2 cellular contexts compared by ENCODE assay signal in the genomic region with DNA sequence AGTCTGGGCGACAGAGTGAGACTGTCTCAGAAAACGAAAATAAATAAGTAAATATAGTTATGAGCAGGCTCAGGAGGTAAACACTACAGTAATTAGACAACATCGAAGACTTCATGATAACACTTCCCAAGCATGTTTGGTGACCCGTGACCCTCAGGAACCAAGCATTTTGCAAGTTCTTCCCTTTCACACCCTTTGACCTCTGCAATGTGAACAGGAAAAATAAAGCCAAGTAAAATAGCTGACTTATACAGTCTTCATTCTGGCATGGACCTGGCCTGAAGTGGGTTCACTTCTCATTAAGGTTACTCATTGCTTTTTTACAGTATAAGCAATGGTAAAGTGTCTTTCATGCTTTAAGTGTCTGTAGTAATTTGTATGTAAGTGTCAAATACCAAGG.
TF ChIP-seq lines count a peak whose summit lies in the region.

No MANE protein-coding gene starts in this region.

TF ChIP-seq in liver, 16 proteins besides CTCF, POLR2A, EP300 and RAD21 (continued from another document):
- TF ChIP-seq ZBTB33 (IDR thresholded peaks at IDR 0.05): no peak
- TF ChIP-seq JUND (IDR thresholded peaks at IDR 0.05): no peak
- TF ChIP-seq GABPA (IDR thresholded peaks at IDR 0.05 in 1 of 2, conservative IDR thresholded peaks at IDR 0.05 in 1 of 2): no peak
- TF ChIP-seq HNF4G (IDR thresholded peaks at IDR 0.05): no peak
- TF ChIP-seq EGR1 (IDR thresholded peaks at IDR 0.05; ENCODE audit: low read depth in 2 of 2): no peak
- TF ChIP-seq YY1 (IDR thresholded peaks at IDR 0.05): no peak
- TF ChIP-seq TAF1 (conservative IDR thresholded peaks at IDR 0.05): no peak
- peak; percentile 32 for TF ChIP-seq SP1 (IDR thresholded peaks at IDR 0.05)
- TF ChIP-seq NR2F2 (IDR thresholded peaks at IDR 0.05): peak; percentile 92
- no peak for TF ChIP-seq FOXA1 (IDR thresholded peaks at IDR 0.05)
- TF ChIP-seq, protein P1, sequence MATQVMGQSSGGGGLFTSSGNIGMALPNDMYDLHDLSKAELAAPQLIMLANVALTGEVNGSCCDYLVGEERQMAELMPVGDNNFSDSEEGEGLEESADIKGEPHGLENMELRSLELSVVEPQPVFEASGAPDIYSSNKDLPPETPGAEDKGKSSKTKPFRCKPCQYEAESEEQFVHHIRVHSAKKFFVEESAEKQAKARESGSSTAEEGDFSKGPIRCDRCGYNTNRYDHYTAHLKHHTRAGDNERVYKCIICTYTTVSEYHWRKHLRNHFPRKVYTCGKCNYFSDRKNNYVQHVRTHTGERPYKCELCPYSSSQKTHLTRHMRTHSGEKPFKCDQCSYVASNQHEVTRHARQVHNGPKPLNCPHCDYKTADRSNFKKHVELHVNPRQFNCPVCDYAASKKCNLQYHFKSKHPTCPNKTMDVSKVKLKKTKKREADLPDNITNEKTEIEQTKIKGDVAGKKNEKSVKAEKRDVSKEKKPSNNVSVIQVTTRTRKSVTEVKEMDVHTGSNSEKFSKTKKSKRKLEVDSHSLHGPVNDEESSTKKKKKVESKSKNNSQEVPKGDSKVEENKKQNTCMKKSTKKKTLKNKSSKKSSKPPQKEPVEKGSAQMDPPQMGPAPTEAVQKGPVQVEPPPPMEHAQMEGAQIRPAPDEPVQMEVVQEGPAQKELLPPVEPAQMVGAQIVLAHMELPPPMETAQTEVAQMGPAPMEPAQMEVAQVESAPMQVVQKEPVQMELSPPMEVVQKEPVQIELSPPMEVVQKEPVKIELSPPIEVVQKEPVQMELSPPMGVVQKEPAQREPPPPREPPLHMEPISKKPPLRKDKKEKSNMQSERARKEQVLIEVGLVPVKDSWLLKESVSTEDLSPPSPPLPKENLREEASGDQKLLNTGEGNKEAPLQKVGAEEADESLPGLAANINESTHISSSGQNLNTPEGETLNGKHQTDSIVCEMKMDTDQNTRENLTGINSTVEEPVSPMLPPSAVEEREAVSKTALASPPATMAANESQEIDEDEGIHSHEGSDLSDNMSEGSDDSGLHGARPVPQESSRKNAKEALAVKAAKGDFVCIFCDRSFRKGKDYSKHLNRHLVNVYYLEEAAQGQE (IDR thresholded peaks at IDR 0.05): no peak
- TF ChIP-seq, protein P2, sequence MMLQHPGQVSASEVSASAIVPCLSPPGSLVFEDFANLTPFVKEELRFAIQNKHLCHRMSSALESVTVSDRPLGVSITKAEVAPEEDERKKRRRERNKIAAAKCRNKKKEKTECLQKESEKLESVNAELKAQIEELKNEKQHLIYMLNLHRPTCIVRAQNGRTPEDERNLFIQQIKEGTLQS (IDR thresholded peaks at IDR 0.05): no peak

TF ChIP-seq in HepG2, 621 proteins besides CTCF, POLR2A, EP300 and RAD21 (continued from another document):
- TF ChIP-seq, protein P3, sequence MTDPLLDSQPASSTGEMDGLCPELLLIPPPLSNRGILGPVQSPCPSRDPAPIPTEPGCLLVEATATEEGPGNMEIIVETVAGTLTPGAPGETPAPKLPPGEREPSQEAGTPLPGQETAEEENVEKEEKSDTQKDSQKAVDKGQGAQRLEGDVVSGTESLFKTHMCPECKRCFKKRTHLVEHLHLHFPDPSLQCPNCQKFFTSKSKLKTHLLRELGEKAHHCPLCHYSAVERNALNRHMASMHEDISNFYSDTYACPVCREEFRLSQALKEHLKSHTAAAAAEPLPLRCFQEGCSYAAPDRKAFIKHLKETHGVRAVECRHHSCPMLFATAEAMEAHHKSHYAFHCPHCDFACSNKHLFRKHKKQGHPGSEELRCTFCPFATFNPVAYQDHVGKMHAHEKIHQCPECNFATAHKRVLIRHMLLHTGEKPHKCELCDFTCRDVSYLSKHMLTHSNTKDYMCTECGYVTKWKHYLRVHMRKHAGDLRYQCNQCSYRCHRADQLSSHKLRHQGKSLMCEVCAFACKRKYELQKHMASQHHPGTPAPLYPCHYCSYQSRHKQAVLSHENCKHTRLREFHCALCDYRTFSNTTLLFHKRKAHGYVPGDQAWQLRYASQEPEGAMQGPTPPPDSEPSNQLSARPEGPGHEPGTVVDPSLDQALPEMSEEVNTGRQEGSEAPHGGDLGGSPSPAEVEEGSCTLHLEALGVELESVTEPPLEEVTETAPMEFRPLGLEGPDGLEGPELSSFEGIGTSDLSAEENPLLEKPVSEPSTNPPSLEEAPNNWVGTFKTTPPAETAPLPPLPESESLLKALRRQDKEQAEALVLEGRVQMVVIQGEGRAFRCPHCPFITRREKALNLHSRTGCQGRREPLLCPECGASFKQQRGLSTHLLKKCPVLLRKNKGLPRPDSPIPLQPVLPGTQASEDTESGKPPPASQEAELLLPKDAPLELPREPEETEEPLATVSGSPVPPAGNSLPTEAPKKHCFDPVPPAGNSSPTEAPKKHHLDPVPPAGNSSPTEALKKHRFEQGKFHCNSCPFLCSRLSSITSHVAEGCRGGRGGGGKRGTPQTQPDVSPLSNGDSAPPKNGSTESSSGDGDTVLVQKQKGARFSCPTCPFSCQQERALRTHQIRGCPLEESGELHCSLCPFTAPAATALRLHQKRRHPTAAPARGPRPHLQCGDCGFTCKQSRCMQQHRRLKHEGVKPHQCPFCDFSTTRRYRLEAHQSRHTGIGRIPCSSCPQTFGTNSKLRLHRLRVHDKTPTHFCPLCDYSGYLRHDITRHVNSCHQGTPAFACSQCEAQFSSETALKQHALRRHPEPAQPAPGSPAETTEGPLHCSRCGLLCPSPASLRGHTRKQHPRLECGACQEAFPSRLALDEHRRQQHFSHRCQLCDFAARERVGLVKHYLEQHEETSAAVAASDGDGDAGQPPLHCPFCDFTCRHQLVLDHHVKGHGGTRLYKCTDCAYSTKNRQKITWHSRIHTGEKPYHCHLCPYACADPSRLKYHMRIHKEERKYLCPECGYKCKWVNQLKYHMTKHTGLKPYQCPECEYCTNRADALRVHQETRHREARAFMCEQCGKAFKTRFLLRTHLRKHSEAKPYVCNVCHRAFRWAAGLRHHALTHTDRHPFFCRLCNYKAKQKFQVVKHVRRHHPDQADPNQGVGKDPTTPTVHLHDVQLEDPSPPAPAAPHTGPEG (CRISPR knock-in tag; IDR thresholded peaks at IDR 0.05): no peak
- TF ChIP-seq, protein P4, sequence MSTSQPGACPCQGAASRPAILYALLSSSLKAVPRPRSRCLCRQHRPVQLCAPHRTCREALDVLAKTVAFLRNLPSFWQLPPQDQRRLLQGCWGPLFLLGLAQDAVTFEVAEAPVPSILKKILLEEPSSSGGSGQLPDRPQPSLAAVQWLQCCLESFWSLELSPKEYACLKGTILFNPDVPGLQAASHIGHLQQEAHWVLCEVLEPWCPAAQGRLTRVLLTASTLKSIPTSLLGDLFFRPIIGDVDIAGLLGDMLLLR (CRISPR knock-in tag; IDR thresholded peaks at IDR 0.05): no peak
